8 cellular contexts compared by ENCODE assay signal in genomic region chr12:123436017-123436964, GRCh38. TPM values are rescaled to one million over a fixed set of nuclear protein-coding genes. Genes with fewer than 3 reads are reported as not detected.
DNase-seq lines count a peak whose midpoint lies in the region; ATAC-seq and TF ChIP-seq lines count a peak whose summit lies in the region.

RILPL2 (minus strand) TSS chr12:123436684; CDS start chr12:123436420, 264 bp downstream.

- DNase-seq in DMS 273 treated with DMSO at 0.1 percent for 48 hours (lab: John Stamatoyannopoulos, UW), result peak; percentile 11
- DNase-seq in HPDE6-E6E7 (ENCODE audit: extremely low spot score), result peak; percentile 88
- DNase-seq in RWPE1 (ENCODE audit: low spot score), result peak; percentile 89
- peak; percentile 91 for DNase-seq in activated T-helper 2 cell treated with anti-CD3 and anti-CD28 coated beads, Interferon-gamma antibody, Interleukin-2, Interleukin-4, amounts not matched to agents 10 μg/mL and 5 μg/mL and 100 μg/mL, durations not matched to agents 14 hours and 24 hours and 36 hours (ENCODE audit: low spot score)
- peak; percentile 73 for DNase-seq in fibroblast of the aortic adventitia (ENCODE audit: low read depth)
- peak; percentile 86 for DNase-seq in nephron progenitor cell
- DNase-seq in stimulated activated naive CD8-positive, alpha-beta T cell treated with anti-CD3 and anti-CD28 coated beads, Interleukin-15, Interleukin-2, amounts not matched to agents 100 U/mL and 50 U/mL, for 24 hours, result peak; percentile 97

- peak within 1 kb of the TSS; percentile 87 for H3K27ac ChIP-seq in RWPE1

- peaks cover 36% of the 10 kb centered on the region for H3K36me3 Mint-ChIP-seq in activated T-helper 2 cell treated with anti-CD3 and anti-CD28 coated beads, Interferon-gamma antibody, Interleukin-2, Interleukin-4, amounts not matched to agents 10 μg/mL and 5 μg/mL and 100 μg/mL, durations not matched to agents 14 hours and 24 hours and 36 hours (ENCODE audit: low read depth)
- peaks cover 2% of the 10 kb centered on the region for H3K36me3 Mint-ChIP-seq in nephron progenitor cell (ENCODE audit: low read depth)

- H3K27ac Mint-ChIP-seq in activated T-helper 2 cell treated with anti-CD3 and anti-CD28 coated beads, Interferon-gamma antibody, Interleukin-2, Interleukin-4, amounts not matched to agents 10 μg/mL and 5 μg/mL and 100 μg/mL, durations not matched to agents 14 hours and 24 hours and 36 hours, result peak within 1 kb of the TSS; percentile 99
- no peak within 1 kb of the TSS for H3K27ac Mint-ChIP-seq in nephron progenitor cell

- ATAC-seq in GM19467 (IDR thresholded peaks at IDR 0.05; ENCODE audit: unreplicated experiment), result peak; percentile 74
- peak; percentile 93 for ATAC-seq in stimulated activated naive CD8-positive, alpha-beta T cell treated with anti-CD3 and anti-CD28 coated beads, Interleukin-15, Interleukin-2, amounts not matched to agents 100 U/mL and 50 U/mL, for 24 hours

- H3K4me3 Mint-ChIP-seq in activated T-helper 2 cell treated with anti-CD3 and anti-CD28 coated beads, Interferon-gamma antibody, Interleukin-2, Interleukin-4, amounts not matched to agents 10 μg/mL and 5 μg/mL and 100 μg/mL, durations not matched to agents 14 hours and 24 hours and 36 hours (ENCODE audit: low read depth), result peak within 1 kb of the TSS; percentile 100
- peak within 1 kb of the TSS; percentile 95 for H3K4me3 Mint-ChIP-seq in nephron progenitor cell

- peaks cover 39% of the 10 kb centered on the region for H3K4me1 Mint-ChIP-seq in activated T-helper 2 cell treated with anti-CD3 and anti-CD28 coated beads, Interferon-gamma antibody, Interleukin-2, Interleukin-4, amounts not matched to agents 10 μg/mL and 5 μg/mL and 100 μg/mL, durations not matched to agents 14 hours and 24 hours and 36 hours (ENCODE audit: low read depth)
- H3K4me1 Mint-ChIP-seq in nephron progenitor cell, result peaks cover 23% of the 10 kb centered on the region

- CTCF ChIA-PET in RWPE1 (lab: Yijun Ruan, JAX), result interaction anchor here (0.7 kb wide), 1 partner anchor 23 kb away, joined by 4 read pairs; no protein-coding TSS in a partner anchor

- intact Hi-C loops in activated T-helper 2 cell treated with anti-CD3 and anti-CD28 coated beads, Interferon-gamma antibody, Interleukin-2, Interleukin-4, amounts not matched to agents 10 μg/mL and 5 μg/mL and 100 μg/mL, durations not matched to agents 14 hours and 24 hours and 36 hours (cut with micrococcal nuclease), result loop anchor here (5.0 to 10.0 kb wide), 2 partner anchors 49 to 279 kb away; partner anchors contain the start of gene ATP6V0A2

- H3K4me3 ChIP-seq in fibroblast of the aortic adventitia (ENCODE audit: low read depth, low read length), result peak within 1 kb of the TSS; percentile 91

- H3K27me3 Mint-ChIP-seq in activated T-helper 2 cell treated with anti-CD3 and anti-CD28 coated beads, Interferon-gamma antibody, Interleukin-2, Interleukin-4, amounts not matched to agents 10 μg/mL and 5 μg/mL and 100 μg/mL, durations not matched to agents 14 hours and 24 hours and 36 hours (ENCODE audit: low read depth), result no peaks in the 10 kb centered on the region
- peaks cover 37% of the 10 kb centered on the region for H3K27me3 Mint-ChIP-seq in nephron progenitor cell (ENCODE audit: low read depth, poor library complexity)

- no peaks in the 10 kb centered on the region for H3K9me3 Mint-ChIP-seq in activated T-helper 2 cell treated with anti-CD3 and anti-CD28 coated beads, Interferon-gamma antibody, Interleukin-2, Interleukin-4, amounts not matched to agents 10 μg/mL and 5 μg/mL and 100 μg/mL, durations not matched to agents 14 hours and 24 hours and 36 hours
- H3K9me3 Mint-ChIP-seq in nephron progenitor cell, result no peaks in the 10 kb centered on the region

- no peak for TF ChIP-seq CTCF in RWPE1 (conservative IDR thresholded peaks at IDR 0.05; ENCODE audit: low read depth)
- TF ChIP-seq CTCF in fibroblast of the aortic adventitia (IDR thresholded peaks at IDR 0.05; ENCODE audit: insufficient read depth, low read length), result no peak
- no peak for TF ChIP-seq CTCF in nephron progenitor cell (IDR thresholded peaks at IDR 0.05)

- POLR2A ChIA-PET in RWPE1 (lab: Yijun Ruan, JAX; ENCODE audit: low non-redundant PET), result no interaction called here

RNA-seq across cellular contexts. Expression of gene RILPL2, which starts in this region (rescaled TPM):
- total RNA-seq in activated T-helper 2 cell treated with anti-CD3 and anti-CD28 coated beads, Interferon-gamma antibody, Interleukin-2, Interleukin-4, amounts not matched to agents 10 μg/mL and 5 μg/mL and 100 μg/mL, durations not matched to agents 14 hours and 24 hours and 36 hours, result 15.7 and 16.3 TPM in 2 replicates
- total RNA-seq in fibroblast of the aortic adventitia (ENCODE audit: low replicate concordance), result 3.6 and 7.4 TPM in 2 replicates

Comparison
In these comparisons a context has a peak if more than half of its experiments do, and no peak if none do; other contexts are left out.
1. Peak in every context shown above with its lines: DNase-seq, ATAC-seq, H3K4me3 ChIP-seq and H3K27ac ChIP-seq.
2. DNase-seq: peak in every context shown above with its lines; median percentile 97 in stimulated activated naive CD8-positive, alpha-beta T cell treated with anti-CD3 and anti-CD28 coated beads, Interleukin-15, Interleukin-2, amounts not matched to agents 100 U/mL and 50 U/mL, for 24 hours; 91 in activated T-helper 2 cell treated with anti-CD3 and anti-CD28 coated beads, Interferon-gamma antibody, Interleukin-2, Interleukin-4, amounts not matched to agents 10 μg/mL and 5 μg/mL and 100 μg/mL, durations not matched to agents 14 hours and 24 hours and 36 hours; 89 in RWPE1; 88 in HPDE6-E6E7; 86 in nephron progenitor cell; 73 in fibroblast of the aortic adventitia; 11 in DMS 273 treated with DMSO at 0.1 percent for 48 hours.